Comparison of ENCODE assay signal across 8 cellular contexts in the genomic region with DNA sequence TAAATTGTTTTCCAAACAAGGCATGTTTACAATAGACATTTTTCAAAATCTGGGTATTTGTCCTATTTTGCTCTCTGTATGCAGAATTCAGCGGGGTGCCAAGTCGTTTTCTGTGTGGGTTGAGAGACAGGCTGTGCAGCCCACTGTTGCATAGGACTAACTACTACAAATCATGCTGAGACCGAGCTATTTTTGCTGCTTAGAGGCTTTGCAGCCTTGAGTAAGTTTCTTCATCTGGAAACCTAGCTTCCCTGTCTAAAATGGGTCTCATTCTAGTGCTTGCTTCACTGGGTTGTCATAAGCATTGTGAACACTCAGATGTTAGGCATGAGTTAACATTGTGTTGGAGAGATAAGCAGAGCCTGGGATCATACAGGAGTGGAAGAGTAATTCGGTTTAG. TPM values are rescaled to one million over a fixed set of nuclear protein-coding genes. Genes with fewer than 3 reads are reported as not detected.
A peak's percentile ranks its signal among the peaks of the same experiment; 100 is the strongest.
DNase-seq lines count a peak whose midpoint lies in the region; ATAC-seq and TF ChIP-seq lines count a peak whose summit lies in the region.

No MANE protein-coding gene starts in this region.

- DNase-seq in heart right ventricle (no peak), left ventricle myocardium superior (no peak), stomach (no peak), germinal center (ENCODE audit: low spot score) (no peak), SKM-1 (lab: John Stamatoyannopoulos, UW; ENCODE audit: unreplicated experiment) (no peak)
- no peak for DNase-seq in activated T-helper 1 cell treated with anti-CD3 and anti-CD28 coated beads, Interleukin-12 subunit alpha, Interleukin-12 subunit beta, Interleukin-2, Interleukin-4 antibody, amounts not matched to agents 30 ng/mL and 10 ng/mL and 1 ng/mL, durations not matched to agents 14 hours and 24 hours and 36 hours (ENCODE audit: low spot score)

- peaks cover 0 to 50% (median 30%) of the 10 kb centered on the region in 9 donors for H3K4me1 ChIP-seq in heart right ventricle
- H3K4me1 ChIP-seq in iPS-15b (ENCODE audit: control insufficient read depth, insufficient read depth, low read length), result no peaks in the 10 kb centered on the region
- peaks cover 23 to 59% (median 46%) of the 10 kb centered on the region in 4 donors for H3K4me1 ChIP-seq in stomach

- no peaks in the 10 kb centered on the region for H3K9me3 ChIP-seq in heart right ventricle
- no peaks in the 10 kb centered on the region for H3K9me3 ChIP-seq in iPS-15b (ENCODE audit: control insufficient read depth, insufficient read depth, low read length)
- H3K9me3 ChIP-seq in stomach, result no peaks in the 10 kb centered on the region

- no peaks in the 10 kb centered on the region for H3K27me3 Mint-ChIP-seq in activated T-helper 1 cell treated with anti-CD3 and anti-CD28 coated beads, Interleukin-12 subunit alpha, Interleukin-12 subunit beta, Interleukin-2, Interleukin-4 antibody, amounts not matched to agents 30 ng/mL and 10 ng/mL and 1 ng/mL, durations not matched to agents 14 hours and 24 hours and 36 hours (ENCODE audit: insufficient read depth)

- H3K36me3 Mint-ChIP-seq in activated T-helper 1 cell treated with anti-CD3 and anti-CD28 coated beads, Interleukin-12 subunit alpha, Interleukin-12 subunit beta, Interleukin-2, Interleukin-4 antibody, amounts not matched to agents 30 ng/mL and 10 ng/mL and 1 ng/mL, durations not matched to agents 14 hours and 24 hours and 36 hours (ENCODE audit: low read depth), result peaks cover 10% of the 10 kb centered on the region

- no peak for ATAC-seq in heart right ventricle
- no peak for ATAC-seq in left ventricle myocardium superior
- no peak for ATAC-seq in GM21529 (IDR thresholded peaks at IDR 0.05; ENCODE audit: unreplicated experiment)

- TF ChIP-seq POLR2A in stomach (IDR thresholded peaks at IDR 0.05), result no peak

- peak overlapping the region; percentile 74 for H3K27ac Mint-ChIP-seq in activated T-helper 1 cell treated with anti-CD3 and anti-CD28 coated beads, Interleukin-12 subunit alpha, Interleukin-12 subunit beta, Interleukin-2, Interleukin-4 antibody, amounts not matched to agents 30 ng/mL and 10 ng/mL and 1 ng/mL, durations not matched to agents 14 hours and 24 hours and 36 hours

- peaks cover 50% of the 10 kb centered on the region for H3K4me1 Mint-ChIP-seq in activated T-helper 1 cell treated with anti-CD3 and anti-CD28 coated beads, Interleukin-12 subunit alpha, Interleukin-12 subunit beta, Interleukin-2, Interleukin-4 antibody, amounts not matched to agents 30 ng/mL and 10 ng/mL and 1 ng/mL, durations not matched to agents 14 hours and 24 hours and 36 hours (ENCODE audit: low read depth)

- TF ChIP-seq CTCF in heart right ventricle (IDR thresholded peaks at IDR 0.05), result no peak
- TF ChIP-seq CTCF in stomach (IDR thresholded peaks at IDR 0.05), result no peak

- intact Hi-C loops in heart right ventricle (cut with DNase I), result loop anchor here in 1 of 10 donors (2.0 kb wide), 1 partner anchor 62 kb away; no protein-coding TSS in a partner anchor
- intact Hi-C loops in left ventricle myocardium superior (cut with micrococcal nuclease), result no loop called here
- intact Hi-C loops in activated T-helper 1 cell treated with anti-CD3 and anti-CD28 coated beads, Interleukin-12 subunit alpha, Interleukin-12 subunit beta, Interleukin-2, Interleukin-4 antibody, amounts not matched to agents 30 ng/mL and 10 ng/mL and 1 ng/mL, durations not matched to agents 14 hours and 24 hours and 36 hours (cut with micrococcal nuclease), result loop anchor here (5.0 kb wide), 1 partner anchor 518 kb away; a partner anchor contains a TSS
- intact Hi-C loops in stomach (cut with DNase I; ENCODE audit: low total_unique reads), result no loop called here

- peak overlapping the region; percentile 88 for H3K9ac ChIP-seq in iPS-15b (ENCODE audit: low read depth, low read length)

- 37 to 42% methylated on average over 4 of the region's 4 CpGs for WGBS in heart right ventricle, 2 donors
- WGBS in stomach, 5 donors, result 23 to 43% (median 30%) methylated on average over 4 of the region's 4 CpGs

- H3K36me3 ChIP-seq in heart right ventricle (no peaks in the 10 kb centered on the region), iPS-15b (ENCODE audit: control insufficient read depth, insufficient read depth, low read length) (no peaks in the 10 kb centered on the region), stomach (no peaks in the 10 kb centered on the region)

- no peaks in the 10 kb centered on the region for H3K27me3 ChIP-seq in heart right ventricle
- no peaks in the 10 kb centered on the region for H3K27me3 ChIP-seq in iPS-15b (ENCODE audit: control insufficient read depth, insufficient read depth, low read length)
- no peaks in the 10 kb centered on the region for H3K27me3 ChIP-seq in stomach

- no peaks in the 10 kb centered on the region for H3K9me3 Mint-ChIP-seq in activated T-helper 1 cell treated with anti-CD3 and anti-CD28 coated beads, Interleukin-12 subunit alpha, Interleukin-12 subunit beta, Interleukin-2, Interleukin-4 antibody, amounts not matched to agents 30 ng/mL and 10 ng/mL and 1 ng/mL, durations not matched to agents 14 hours and 24 hours and 36 hours

- TF ChIP-seq EP300 in stomach (IDR thresholded peaks at IDR 0.05), result no peak

- H3K4me3 Mint-ChIP-seq in activated T-helper 1 cell treated with anti-CD3 and anti-CD28 coated beads, Interleukin-12 subunit alpha, Interleukin-12 subunit beta, Interleukin-2, Interleukin-4 antibody, amounts not matched to agents 30 ng/mL and 10 ng/mL and 1 ng/mL, durations not matched to agents 14 hours and 24 hours and 36 hours, result peak overlapping the region; percentile 85

- peak overlapping the region in 7 of 10 donors; percentile 8 to 97 (median 95) for H3K27ac ChIP-seq in heart right ventricle
- peak overlapping the region in 4 of 5 donors; percentile 42 to 99 (median 96) for H3K27ac ChIP-seq in stomach

- H3K4me3 ChIP-seq in heart right ventricle, result peak overlapping the region in 9 of 10 donors; percentile 79 to 99 (median 96)
- H3K4me3 ChIP-seq in iPS-15b (ENCODE audit: low read depth, low read length), result peak overlapping the region; percentile 83
- H3K4me3 ChIP-seq in stomach, result peak overlapping the region; percentile 73 to 99 (median 92)

RNA-seq across cellular contexts. Expression of a gene that starts 1.3 kb away (rescaled TPM):
- total RNA-seq in heart right ventricle, result 10 to 100 TPM; 12.8 to 23.2 (median 16.2) TPM
- polyA plus RNA-seq in heart right ventricle, result 10 to 100 TPM; 17.9 to 22.3 TPM
- total RNA-seq in left ventricle myocardium superior, result 20.2 TPM
- total RNA-seq in activated T-helper 1 cell treated with anti-CD3 and anti-CD28 coated beads, Interleukin-12 subunit alpha, Interleukin-12 subunit beta, Interleukin-2, Interleukin-4 antibody, amounts not matched to agents 30 ng/mL and 10 ng/mL and 1 ng/mL, durations not matched to agents 14 hours and 24 hours and 36 hours, result 74.3 and 78.2 TPM in 2 replicates
- 100 to 1,000 TPM in 2 of 5 donors, 10 to 100 TPM in 2, 1 to 10 TPM in 1; 5.3 to 478 (median 39.7) TPM for total RNA-seq in stomach
- polyA plus RNA-seq in stomach, result 10 to 100 TPM; 16.8 to 24.7 (median 18.1) TPM
